In the genomic region with DNA sequence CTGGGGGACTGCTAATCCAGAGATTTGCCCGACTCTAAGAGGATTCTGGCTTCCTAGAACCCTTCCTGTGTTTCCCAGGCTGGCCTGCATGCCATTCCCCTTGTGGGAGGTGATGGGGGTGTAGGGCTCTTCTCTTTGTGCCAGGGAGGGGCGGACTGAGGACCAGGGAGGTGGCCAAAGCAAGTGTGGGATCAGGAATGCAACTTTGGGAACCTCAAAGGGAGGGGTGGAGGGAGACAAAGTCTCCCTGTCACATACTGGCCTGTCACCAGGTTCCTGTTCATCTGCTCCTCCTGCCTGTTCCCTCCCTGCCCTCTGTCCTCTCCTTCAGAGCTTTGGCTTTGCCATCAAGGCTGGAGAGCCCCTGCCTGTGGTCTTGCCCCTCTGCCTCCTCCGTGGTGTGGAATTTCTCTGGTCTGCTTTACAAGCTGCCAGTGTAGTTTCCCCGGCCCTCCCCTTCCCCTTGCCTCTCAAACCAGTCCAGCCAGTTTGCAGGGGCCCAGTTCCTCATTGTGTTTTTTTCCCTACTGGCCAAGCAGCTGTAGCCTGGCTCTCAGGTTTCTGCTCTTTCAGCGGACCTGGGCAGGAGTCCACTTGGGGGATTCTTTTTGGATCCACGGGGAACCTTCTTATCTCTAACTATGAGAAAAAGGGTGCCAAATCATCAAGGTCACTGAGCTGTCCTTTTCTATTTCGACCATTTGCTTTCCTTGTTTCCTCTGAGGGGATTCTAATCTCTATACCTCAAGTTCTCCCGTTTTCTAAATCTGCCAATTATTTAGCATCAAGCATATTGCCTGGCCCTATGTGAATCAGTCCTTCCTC, we compare ENCODE assay signal across 9 cellular contexts. TPM values are rescaled to one million over a fixed set of nuclear protein-coding genes. Genes with fewer than 3 reads are reported as not detected.
DNase-seq lines count a peak whose midpoint lies in the region; ATAC-seq and TF ChIP-seq lines count a peak whose summit lies in the region.
"Had no signal": no experiment of that assay in that cellular context is flagged by ENCODE, and none has a peak within 500 bp of the region (broad histone marks: within the 10 kb centered on the region; RNA-seq: fewer than 3 reads in every experiment).

No MANE protein-coding gene starts in this region.

- no peaks in the 10 kb centered on the region for H3K27me3 ChIP-seq in CD4-positive, CD25-positive, alpha-beta regulatory T cell (ENCODE audit: control insufficient read depth, insufficient read depth, low read length)

- TF ChIP-seq CTCF in mucosa of descending colon (IDR thresholded peaks at IDR 0.05): no peak

- H3K4me1 ChIP-seq in CD4-positive, CD25-positive, alpha-beta regulatory T cell (ENCODE audit: control insufficient read depth, insufficient read depth, low read length, poor library complexity, severe bottlenecking): peaks cover 35% of the 10 kb centered on the region
- peaks cover 12% of the 10 kb centered on the region for H3K4me1 ChIP-seq in mucosa of descending colon (ENCODE audit: low read depth)

- H3K4me3 ChIP-seq in CD4-positive, CD25-positive, alpha-beta regulatory T cell (ENCODE audit: low read depth, low read length): peak overlapping the region; percentile 86
- peak overlapping the region; percentile 35 for H3K4me3 ChIP-seq in mucosa of descending colon

- H3K27me3 Mint-ChIP-seq in CD4-positive, CD25-positive, alpha-beta regulatory T cell: no peaks in the 10 kb centered on the region
- H3K27me3 Mint-ChIP-seq in central memory CD8-positive, alpha-beta T cell: no peaks in the 10 kb centered on the region
- peaks cover 8% of the 10 kb centered on the region for H3K27me3 Mint-ChIP-seq in activated CD8-positive, alpha-beta memory T cell treated with anti-CD3 and anti-CD28 coated beads, Interleukin-2, amount 10 ng/mL, durations not matched to agents 7 days and 5 days

- CTCF ChIA-PET in activated CD8-positive, alpha-beta memory T cell treated with anti-CD3 and anti-CD28 coated beads, Interleukin-2, amount 10 ng/mL, durations not matched to agents 7 days and 5 days (lab: Charles Lee): no interaction called here

- no peaks in the 10 kb centered on the region for H3K36me3 ChIP-seq in CD4-positive, CD25-positive, alpha-beta regulatory T cell (ENCODE audit: control insufficient read depth, insufficient read depth, low read length)
- no peaks in the 10 kb centered on the region for H3K36me3 ChIP-seq in mucosa of descending colon (ENCODE audit: low read depth)

- peaks cover 8 to 34% (median 14%) of the 10 kb centered on the region in 4 donors for H3K4me1 Mint-ChIP-seq in CD4-positive, CD25-positive, alpha-beta regulatory T cell
- H3K4me1 Mint-ChIP-seq in central memory CD8-positive, alpha-beta T cell: peaks cover 16% of the 10 kb centered on the region
- peaks cover 22% of the 10 kb centered on the region for H3K4me1 Mint-ChIP-seq in activated CD8-positive, alpha-beta memory T cell treated with anti-CD3 and anti-CD28 coated beads, Interleukin-2, amount 10 ng/mL, durations not matched to agents 7 days and 5 days

- DNase-seq in CD4-positive, CD25-positive, alpha-beta regulatory T cell: no peak
- peak; percentile 81 for DNase-seq in LoVo (ENCODE audit: low spot score)
- DNase-seq in central memory CD8-positive, alpha-beta T cell (ENCODE audit: low spot score in 2 of 2): no peak
- peak; percentile 83 to 87 (median 83) for DNase-seq in mucosa of descending colon
- no peak for DNase-seq in foreskin melanocyte
- DNase-seq in activated CD8-positive, alpha-beta memory T cell treated with anti-CD3 and anti-CD28 coated beads, Interleukin-2, amount 10 ng/mL, durations not matched to agents 7 days and 5 days: no peak
- DNase-seq in NCI-H2227 treated with DMSO at 0.1 percent for 48 hours (lab: John Stamatoyannopoulos, UW): no peak
- DNase-seq in activated naive CD4-positive, alpha-beta T cell treated with anti-CD3 and anti-CD28 coated beads, Interleukin-2, amount 50 U/mL, for 72 hours (ENCODE audit: low spot score in 2 of 2): no peak
- DNase-seq: amygdala had no signal

- no peak for ATAC-seq in CD4-positive, CD25-positive, alpha-beta regulatory T cell (ENCODE audit: low read depth in 2 of 2)
- no peak for ATAC-seq in central memory CD8-positive, alpha-beta T cell (replicated peaks; ENCODE audit: extremely low read depth, poor library complexity, severe bottlenecking)
- ATAC-seq in mucosa of descending colon: peak; percentile 45
- ATAC-seq in activated CD8-positive, alpha-beta memory T cell treated with anti-CD3 and anti-CD28 coated beads, Interleukin-2, amount 10 ng/mL, durations not matched to agents 7 days and 5 days: no peak
- ATAC-seq in activated naive CD4-positive, alpha-beta T cell treated with anti-CD3 and anti-CD28 coated beads, Interleukin-2, amount 50 U/mL, for 72 hours: no peak

- peak overlapping the region in 2 of 3 donors; percentile 42 to 62 for H3K27ac Mint-ChIP-seq in CD4-positive, CD25-positive, alpha-beta regulatory T cell
- no peak overlapping the region for H3K27ac Mint-ChIP-seq in central memory CD8-positive, alpha-beta T cell (ENCODE audit: low read depth)
- H3K27ac Mint-ChIP-seq in activated CD8-positive, alpha-beta memory T cell treated with anti-CD3 and anti-CD28 coated beads, Interleukin-2, amount 10 ng/mL, durations not matched to agents 7 days and 5 days: no peak overlapping the region
- no peak overlapping the region for H3K27ac Mint-ChIP-seq in activated naive CD4-positive, alpha-beta T cell treated with anti-CD3 and anti-CD28 coated beads, Interleukin-2, amount 50 U/mL, for 72 hours

- intact Hi-C loops in mucosa of descending colon (cut with DNase I, micrococcal nuclease): loop anchor here in 1 of 2 donors (10.0 kb wide), 1 partner anchor 68 kb away; no protein-coding TSS in a partner anchor

- no peaks in the 10 kb centered on the region for H3K36me3 Mint-ChIP-seq in CD4-positive, CD25-positive, alpha-beta regulatory T cell
- H3K36me3 Mint-ChIP-seq in central memory CD8-positive, alpha-beta T cell (ENCODE audit: insufficient read depth): peaks cover 3% of the 10 kb centered on the region
- no peaks in the 10 kb centered on the region for H3K36me3 Mint-ChIP-seq in activated CD8-positive, alpha-beta memory T cell treated with anti-CD3 and anti-CD28 coated beads, Interleukin-2, amount 10 ng/mL, durations not matched to agents 7 days and 5 days
- H3K36me3 Mint-ChIP-seq in activated naive CD4-positive, alpha-beta T cell treated with anti-CD3 and anti-CD28 coated beads, Interleukin-2, amount 50 U/mL, for 72 hours: no peaks in the 10 kb centered on the region

- H3K9me3 ChIP-seq in CD4-positive, CD25-positive, alpha-beta regulatory T cell (ENCODE audit: control insufficient read depth in 2 of 2, low read length in 2 of 2): no peaks in the 10 kb centered on the region
- no peaks in the 10 kb centered on the region for H3K9me3 ChIP-seq in mucosa of descending colon

- H3K9me3 Mint-ChIP-seq in CD4-positive, CD25-positive, alpha-beta regulatory T cell: no peaks in the 10 kb centered on the region
- H3K9me3 Mint-ChIP-seq in central memory CD8-positive, alpha-beta T cell: no peaks in the 10 kb centered on the region
- H3K9me3 Mint-ChIP-seq in activated CD8-positive, alpha-beta memory T cell treated with anti-CD3 and anti-CD28 coated beads, Interleukin-2, amount 10 ng/mL, durations not matched to agents 7 days and 5 days (ENCODE audit: low read depth): no peaks in the 10 kb centered on the region
- no peaks in the 10 kb centered on the region for H3K9me3 Mint-ChIP-seq in activated naive CD4-positive, alpha-beta T cell treated with anti-CD3 and anti-CD28 coated beads, Interleukin-2, amount 50 U/mL, for 72 hours

- H3K27ac ChIP-seq in CD4-positive, CD25-positive, alpha-beta regulatory T cell (ENCODE audit: insufficient read depth, low read length, poor library complexity, severe bottlenecking): no peak overlapping the region

- peak overlapping the region; percentile 68 to 97 (median 80) for H3K4me3 Mint-ChIP-seq in CD4-positive, CD25-positive, alpha-beta regulatory T cell
- H3K4me3 Mint-ChIP-seq in central memory CD8-positive, alpha-beta T cell: peak overlapping the region; percentile 7
- no peak overlapping the region for H3K4me3 Mint-ChIP-seq in activated CD8-positive, alpha-beta memory T cell treated with anti-CD3 and anti-CD28 coated beads, Interleukin-2, amount 10 ng/mL, durations not matched to agents 7 days and 5 days

RNA-seq across cellular contexts. Expression of gene CGN, which starts 1.8 kb away (rescaled TPM):
- 0.37 TPM for total RNA-seq in CD4-positive, CD25-positive, alpha-beta regulatory T cell
- 1 to 10 TPM in 1 of 4 donors, under 1 TPM in 1, not detected in 2; 0.37 to 1.2 TPM for polyA plus RNA-seq in CD4-positive, CD25-positive, alpha-beta regulatory T cell
- total RNA-seq in mucosa of descending colon: 100 to 1,000 TPM; 125 to 247 (median 187) TPM
- under 1 TPM; 0.37 to 0.70 TPM for total RNA-seq in activated CD8-positive, alpha-beta memory T cell treated with anti-CD3 and anti-CD28 coated beads, Interleukin-2, amount 10 ng/mL, durations not matched to agents 7 days and 5 days
- total RNA-seq in activated naive CD4-positive, alpha-beta T cell treated with anti-CD3 and anti-CD28 coated beads, Interleukin-2, amount 50 U/mL, for 72 hours: 1 to 10 TPM; 2.6 to 3.2 TPM

RNA-seq across cellular contexts. Expression of gene TUFT1, which starts 27.1 kb away (rescaled TPM):
- total RNA-seq in CD4-positive, CD25-positive, alpha-beta regulatory T cell: 13.6 TPM
- polyA plus RNA-seq in CD4-positive, CD25-positive, alpha-beta regulatory T cell: 10 to 100 TPM; 10.2 to 13.6 (median 12.1) TPM
- total RNA-seq in mucosa of descending colon: 10 to 100 TPM; 20.2 to 38.0 (median 27.5) TPM
- total RNA-seq in activated CD8-positive, alpha-beta memory T cell treated with anti-CD3 and anti-CD28 coated beads, Interleukin-2, amount 10 ng/mL, durations not matched to agents 7 days and 5 days: 1 to 10 TPM; 1.7 to 2.5 TPM
- 1 to 10 TPM; 5.1 to 5.6 TPM for total RNA-seq in activated naive CD4-positive, alpha-beta T cell treated with anti-CD3 and anti-CD28 coated beads, Interleukin-2, amount 50 U/mL, for 72 hours

RNA-seq across cellular contexts. Expression of gene POGZ, which starts 53.7 kb away (rescaled TPM):
- 141 TPM for total RNA-seq in CD4-positive, CD25-positive, alpha-beta regulatory T cell
- polyA plus RNA-seq in CD4-positive, CD25-positive, alpha-beta regulatory T cell: 10 to 100 TPM in 1 of 4 donors, 1 to 10 TPM in 3; 5.2 to 10.0 (median 5.9) TPM
- total RNA-seq in mucosa of descending colon: 100 to 1,000 TPM in 1 of 3 donors, 10 to 100 TPM in 2; 60.4 to 106 (median 77.7) TPM
- total RNA-seq in activated CD8-positive, alpha-beta memory T cell treated with anti-CD3 and anti-CD28 coated beads, Interleukin-2, amount 10 ng/mL, durations not matched to agents 7 days and 5 days: 10 to 100 TPM; 79.6 to 83.5 TPM
- 100 to 1,000 TPM in 1 of 2 donors, 10 to 100 TPM in 1; 89.5 to 104 TPM for total RNA-seq in activated naive CD4-positive, alpha-beta T cell treated with anti-CD3 and anti-CD28 coated beads, Interleukin-2, amount 50 U/mL, for 72 hours

Comparison
In these comparisons a context has a peak if more than half of its experiments do, and no peak if none do; other contexts are left out.
1. DNase-seq: peak in LoVo (single experiment) and mucosa of descending colon (3 of 3); none in CD4-positive, CD25-positive, alpha-beta regulatory T cell (0 of 3), central memory CD8-positive, alpha-beta T cell (0 of 2), foreskin melanocyte (single experiment), activated CD8-positive, alpha-beta memory T cell treated with anti-CD3 and anti-CD28 coated beads, Interleukin-2, amount 10 ng/mL, durations not matched to agents 7 days and 5 days (single experiment), NCI-H2227 treated with DMSO at 0.1 percent for 48 hours (single experiment) and activated naive CD4-positive, alpha-beta T cell treated with anti-CD3 and anti-CD28 coated beads, Interleukin-2, amount 50 U/mL, for 72 hours (0 of 2).
2. H3K27ac Mint-ChIP-seq: peak in CD4-positive, CD25-positive, alpha-beta regulatory T cell (2 of 3); none in central memory CD8-positive, alpha-beta T cell (single experiment), activated CD8-positive, alpha-beta memory T cell treated with anti-CD3 and anti-CD28 coated beads, Interleukin-2, amount 10 ng/mL, durations not matched to agents 7 days and 5 days (single experiment) and activated naive CD4-positive, alpha-beta T cell treated with anti-CD3 and anti-CD28 coated beads, Interleukin-2, amount 50 U/mL, for 72 hours (0 of 2).
3. RNA of gene CGN, which starts 1.8 kb away (total RNA-seq): 125 to 247 TPM in mucosa of descending colon; 2.6 to 3.2 TPM in activated naive CD4-positive, alpha-beta T cell treated with anti-CD3 and anti-CD28 coated beads, Interleukin-2, amount 50 U/mL, for 72 hours, 0.37 to 0.70 TPM in activated CD8-positive, alpha-beta memory T cell treated with anti-CD3 and anti-CD28 coated beads, Interleukin-2, amount 10 ng/mL, durations not matched to agents 7 days and 5 days and 0.37 TPM in CD4-positive, CD25-positive, alpha-beta regulatory T cell (single experiment); every median in the first group is over 10 times any median in the second.